19 cellular contexts compared by ENCODE assay signal in genomic region chr11:110761994-110762393, GRCh38. TPM values are rescaled to one million over a fixed set of nuclear protein-coding genes. Genes with fewer than 3 reads are reported as not detected.
A peak's percentile ranks its signal among the peaks of the same experiment; 100 is the strongest.
DNase-seq lines count a peak whose midpoint lies in the region; ATAC-seq, FAIRE-seq and TF ChIP-seq lines count a peak whose summit lies in the region.
"Had no signal": no experiment of that assay in that cellular context is flagged by ENCODE, and none has a peak within 500 bp of the region (broad histone marks: within the 10 kb centered on the region; RNA-seq: fewer than 3 reads in every experiment).

No MANE protein-coding gene starts in this region.

- H3K27ac ChIP-seq in SK-N-SH (ENCODE audit: low read depth in 2 of 2, low read length in 1 of 2) (no peak overlapping the region; a peak in 1 of 4 replicates), GM12878 (ENCODE audit: control insufficient read depth, insufficient read depth) (no peak overlapping the region)

- 54% methylated on average over 2 of the region's 2 CpGs for WGBS in SK-N-SH (ENCODE audit: low lambda C conversion rate)
- 58% methylated on average over 2 of the region's 2 CpGs for WGBS in GM12878 (ENCODE audit: insufficient coverage, insufficient replicate concordance, low lambda C conversion rate, missing lambda C conversion rate)

- in situ Hi-C loops in GM12878 (cut with MboI): no loop called here

- TF ChIP-seq CTCF in SK-N-SH (IDR thresholded peaks at IDR 0.05): no peak
- no peak for TF ChIP-seq CTCF in GM12878 (IDR thresholded peaks at IDR 0.05 in 2 of 3, conservative IDR thresholded peaks at IDR 0.05 in 1 of 3; ENCODE audit: control insufficient read depth in 2 of 3, extremely low read depth in 1 of 3, insufficient read depth in 1 of 3, low read depth in 3 of 3, low read length in 3 of 3)

- no peaks in the 10 kb centered on the region for H3K4me1 Mint-ChIP-seq in stimulated activated memory B cell treated with anti-CD40 and anti-IgM and Interleukin-4, amounts not matched to agents 10 μg/mL and 1 μg/mL and 100 μg/mL, for 72 hours
- H3K4me1 Mint-ChIP-seq: CD4-positive, alpha-beta memory T cell had no signal

- ATAC-seq in SK-N-SH treated with all-trans-retinoic acid at 6 μM for 48 hours (no peak), GM12878 (no peak), HG03159 (IDR thresholded peaks at IDR 0.05; ENCODE audit: unreplicated experiment) (no peak)
- ATAC-seq in stimulated activated memory B cell treated with anti-CD40 and anti-IgM and Interleukin-4, amounts not matched to agents 10 μg/mL and 1 μg/mL and 100 μg/mL, for 72 hours: no peak

- TF ChIP-seq RAD21 in SK-N-SH (IDR thresholded peaks at IDR 0.05; ENCODE audit: low read length) (no peak), GM12878 (IDR thresholded peaks at IDR 0.05; ENCODE audit: insufficient read depth, low read depth, low read length) (no peak)

- H3K27me3 ChIP-seq in SK-N-SH (ENCODE audit: insufficient read depth) (no peaks in the 10 kb centered on the region), GM12878 (replicated peaks in 1 of 2; ENCODE audit: control insufficient read depth in 2 of 2, insufficient read depth in 2 of 2, low read length in 1 of 2) (no peaks in the 10 kb centered on the region)
- H3K27me3 ChIP-seq: BE2C had no signal

- H3K4me2 ChIP-seq in SK-N-SH: no peak overlapping the region
- H3K4me2 ChIP-seq in GM12878 (ENCODE audit: control insufficient read depth, insufficient read depth): no peak overlapping the region

- no peaks in the 10 kb centered on the region for H3F3A ChIP-seq in SK-N-SH (replicated peaks; ENCODE audit: insufficient read depth)

- CTCF ChIA-PET in SK-N-SH (lab: Yijun Ruan, JAX): interaction anchor here (1.7 kb wide), 1 partner anchor 315 kb away, joined by 3 read pairs; no protein-coding TSS in a partner anchor
- CTCF ChIA-PET in GM12878 (lab: Yijun Ruan, JAX): no interaction called here

- H3K4me3 ChIP-seq in SK-N-SH (ENCODE audit: low read depth in 2 of 2, low read length in 1 of 2) (no peak overlapping the region), GM12878 (no peak overlapping the region)

- peaks cover 8 to 16% of the 10 kb centered on the region in 2 experiments; a peak in 3 of 4 replicates for H3K4me1 ChIP-seq in SK-N-SH (ENCODE audit: control insufficient read depth in 1 of 2, insufficient read depth in 2 of 2, low read depth in 1 of 2, low read length in 1 of 2)
- H3K4me1 ChIP-seq in GM12878 (ENCODE audit: control insufficient read depth, insufficient read depth, low read length): no peaks in the 10 kb centered on the region
- H3K4me1 ChIP-seq: BE2C had no signal

- TF ChIP-seq EP300 in SK-N-SH (IDR thresholded peaks at IDR 0.05; ENCODE audit: borderline replicate concordance in 1 of 2, low read depth in 1 of 2, low read length in 1 of 2) (no peak), GM12878 (IDR thresholded peaks at IDR 0.05; ENCODE audit: borderline replicate concordance in 1 of 2, control insufficient read depth in 1 of 2, low read depth in 2 of 2, low read length in 2 of 2) (no peak)

- no peaks in the 10 kb centered on the region for H3K9me2 ChIP-seq in SK-N-SH

- H2AFZ ChIP-seq in SK-N-SH (ENCODE audit: low read depth) (no peak overlapping the region), GM12878 (ENCODE audit: control insufficient read depth, low read depth, low read length) (no peak overlapping the region)

- H4K20me1 ChIP-seq in SK-N-SH (ENCODE audit: insufficient read depth) (no peaks in the 10 kb centered on the region), GM12878 (ENCODE audit: control insufficient read depth, insufficient read depth) (no peaks in the 10 kb centered on the region)

- H3K9ac ChIP-seq in SK-N-SH: no peak overlapping the region
- H3K9ac ChIP-seq in GM12878 (ENCODE audit: control insufficient read depth, insufficient read depth, low read length): no peak overlapping the region

- H3K4me3 Mint-ChIP-seq in stimulated activated memory B cell treated with anti-CD40 and anti-IgM and Interleukin-4, amounts not matched to agents 10 μg/mL and 1 μg/mL and 100 μg/mL, for 72 hours: no peak overlapping the region
- H3K4me3 Mint-ChIP-seq: CD4-positive, alpha-beta memory T cell; HFFc6 had no signal

- SMC1A ChIA-PET in GM12878 (lab: Charles Lee; ENCODE audit: uncharacterized antibody, unreplicated experiment): no interaction called here

- intact Hi-C loops in GM12878 (cut with micrococcal nuclease; ENCODE audit: unreplicated experiment): no loop called here

- RAD21 ChIA-PET in GM12878 (lab: Charles Lee; ENCODE audit: unreplicated experiment): no interaction called here

- no peaks in the 10 kb centered on the region for H3K79me2 ChIP-seq in SK-N-SH (ENCODE audit: insufficient read depth)
- no peaks in the 10 kb centered on the region for H3K79me2 ChIP-seq in GM12878 (ENCODE audit: control insufficient read depth, insufficient read depth, low read length)

- no peaks in the 10 kb centered on the region for H3K9me3 ChIP-seq in SK-N-SH
- H3K9me3 ChIP-seq in GM12878 (replicated peaks; ENCODE audit: control insufficient read depth, insufficient read depth, low read length): no peaks in the 10 kb centered on the region
- H3K9me3 ChIP-seq: BE2C had no signal

- H3K36me3 ChIP-seq in SK-N-SH (replicated peaks in 1 of 2; ENCODE audit: control insufficient read depth in 1 of 2, insufficient read depth in 2 of 2, low read length in 1 of 2) (no peaks in the 10 kb centered on the region), GM12878 (ENCODE audit: control insufficient read depth in 2 of 2, insufficient read depth in 2 of 2, low read length in 1 of 2) (no peaks in the 10 kb centered on the region)
- H3K36me3 ChIP-seq: BE2C had no signal

- POLR2A ChIA-PET in SK-N-SH (lab: Yijun Ruan, JAX) (no interaction called here), GM12878 (lab: Charles Lee) (no interaction called here)

- peak; percentile 17 for DNase-seq in SK-N-SH
- peak; percentile 80 for DNase-seq in NCI-H1105 (lab: John Stamatoyannopoulos, UW)
- DNase-seq in GM12878 (ENCODE audit: low read depth, low spot score): no peak
- no peak for DNase-seq in effector CD8-positive, alpha-beta T cell (lab: John Stamatoyannopoulos, UW)
- DNase-seq: BE2C; Calu3; CD4-positive, alpha-beta memory T cell; HFFc6; Kasumi-1; NCI-H1417 treated with DMSO at 0.1 percent for 48 hours; NCI-H1930; NCI-H345; NCI-H774 had no signal

- no peak for FAIRE-seq in GM12878 (lab: Jason Lieb, UNC)
- FAIRE-seq: GM19239, H54 had no signal

- no peaks in the 10 kb centered on the region for H3K27me3 Mint-ChIP-seq in stimulated activated memory B cell treated with anti-CD40 and anti-IgM and Interleukin-4, amounts not matched to agents 10 μg/mL and 1 μg/mL and 100 μg/mL, for 72 hours

- TF ChIP-seq POLR2A in GM12878 (IDR thresholded peaks at IDR 0.05; ENCODE audit: low read depth, low read length): no peak

- H3K27ac Mint-ChIP-seq in stimulated activated memory B cell treated with anti-CD40 and anti-IgM and Interleukin-4, amounts not matched to agents 10 μg/mL and 1 μg/mL and 100 μg/mL, for 72 hours: no peak overlapping the region
- H3K27ac Mint-ChIP-seq: CD4-positive, alpha-beta memory T cell; HFFc6 had no signal

- no peaks in the 10 kb centered on the region for H3K9me3 Mint-ChIP-seq in stimulated activated memory B cell treated with anti-CD40 and anti-IgM and Interleukin-4, amounts not matched to agents 10 μg/mL and 1 μg/mL and 100 μg/mL, for 72 hours
- H3K9me3 Mint-ChIP-seq: HFFc6 had no signal

- no TSS peak for BruUV-seq in GM12878 (replicated peaks; lab: Mats Ljungman, UMichigan)

- no peaks in the 10 kb centered on the region for H3K36me3 Mint-ChIP-seq in stimulated activated memory B cell treated with anti-CD40 and anti-IgM and Interleukin-4, amounts not matched to agents 10 μg/mL and 1 μg/mL and 100 μg/mL, for 72 hours
- H3K36me3 Mint-ChIP-seq: CD4-positive, alpha-beta memory T cell had no signal

TF ChIP-seq in SK-N-SH, 30 proteins besides CTCF, POLR2A, EP300 and RAD21 (continues in another document):
- TF ChIP-seq SMC3 (IDR thresholded peaks at IDR 0.05; ENCODE audit: low read depth, low read length) (no peak), NRF1 (IDR thresholded peaks at IDR 0.05; ENCODE audit: low read depth, low read length) (no peak), MXI1 (IDR thresholded peaks at IDR 0.05; ENCODE audit: low read depth, low read length) (no peak)

TF ChIP-seq in SK-N-SH treated with all-trans-retinoic acid at 6 μM for 48 hours, 23 proteins besides CTCF, POLR2A, EP300 and RAD21 (continues in another document):
- no peak for TF ChIP-seq ZFP30 (CRISPR knock-in tag; IDR thresholded peaks at IDR 0.05)
- TF ChIP-seq ZNF565 (CRISPR knock-in tag; conservative IDR thresholded peaks at IDR 0.05; ENCODE audit: low read depth): no peak
- TF ChIP-seq ZNF8 (CRISPR knock-in tag; IDR thresholded peaks at IDR 0.05): no peak
- TF ChIP-seq ZFP3 (CRISPR knock-in tag; IDR thresholded peaks at IDR 0.05): no peak
- TF ChIP-seq RARB (CRISPR knock-in tag; IDR thresholded peaks at IDR 0.05): no peak

TF ChIP-seq in GM12878, 131 proteins besides CTCF, POLR2A, EP300 and RAD21:
- no peak for TF ChIP-seq MTA3 (IDR thresholded peaks at IDR 0.05; ENCODE audit: borderline replicate concordance, low read length)
- TF ChIP-seq BMI1 (IDR thresholded peaks at IDR 0.05; ENCODE audit: borderline replicate concordance): 0 out of 2 replicates have a peak, but pooled peaks have one; percentile 29

RNA-seq across cellular contexts. Expression of gene ARHGAP20, which starts 49.8 kb away (rescaled TPM):
- 0.76 and 0.78 TPM in 2 replicates for polyA plus RNA-seq in SK-N-SH (2012; rRNA removed)
- 0.80 TPM in 2 replicates for polyA plus RNA-seq in SK-N-SH (2012; cell fraction: cytosol; rRNA removed)
- polyA plus RNA-seq in SK-N-SH (2012; cell fraction: nucleus; rRNA removed): 1.3 and 2.1 TPM in 2 replicates
- not detected in 2 replicates for total RNA-seq in GM12878 (2013; cell fraction: nucleolus; rRNA removed)
- under 0.01 TPM in 1 of 2 replicates, not detected in the other for total RNA-seq in GM12878 (2014; rRNA removed)
- total RNA-seq in GM12878 (2014; rRNA removed; fragmentation: Illumina TruSeq; extraction: Trizol): not detected in 2 replicates
- total RNA-seq in GM12878 (2021): not detected in 2 replicates
- not detected for polyA plus RNA-seq in GM12878 (2011; ENCODE audit: low read depth)
- not detected in 2 replicates for polyA plus RNA-seq in GM12878 (2011; rRNA removed)
- polyA plus RNA-seq in GM12878 (2011; cell fraction: cytosol; rRNA removed): not detected in 2 replicates
- not detected in 2 replicates for polyA plus RNA-seq in GM12878 (2011; cell fraction: nucleus; rRNA removed)
- polyA plus RNA-seq in GM12878 (2012): 0.03 TPM in 1 of 2 replicates, not detected in the other
- 0.01 TPM in 1 of 2 replicates, not detected in the other for polyA plus RNA-seq in GM12878 (2014; fragmentation: Illumina TruSeq; extraction: Trizol)
- not detected for polyA plus RNA-seq in GM12878 (2014; fragmentation: Nextera tagmentation; extraction: Ambion mirVana)
- not detected in 2 replicates for polyA plus RNA-seq in GM12878 (2014; rRNA removed)
- polyA plus RNA-seq in GM12878 (2016; fragmentation: Nextera tagmentation; extraction: Ambion mirVana): not detected
- not detected in 2 replicates for polyA minus RNA-seq in GM12878 (2011; rRNA and poly(A)+ RNA removed)
- not detected in 2 replicates for polyA minus RNA-seq in GM12878 (2011; cell fraction: cytosol; rRNA and poly(A)+ RNA removed)
- polyA minus RNA-seq in GM12878 (2011; cell fraction: nucleus; rRNA and poly(A)+ RNA removed): not detected in 2 replicates
- total RNA-seq: Calu3, SK-MEL-5 had no signal

Comparison
In these comparisons a context has a peak if more than half of its experiments do, and no peak if none do; other contexts are left out.
1. DNase-seq: peak in SK-N-SH (single experiment) and NCI-H1105 (single experiment); none in GM12878 (single experiment) and effector CD8-positive, alpha-beta T cell (single experiment).